29 cellular contexts compared by ENCODE assay signal in the genomic region with DNA sequence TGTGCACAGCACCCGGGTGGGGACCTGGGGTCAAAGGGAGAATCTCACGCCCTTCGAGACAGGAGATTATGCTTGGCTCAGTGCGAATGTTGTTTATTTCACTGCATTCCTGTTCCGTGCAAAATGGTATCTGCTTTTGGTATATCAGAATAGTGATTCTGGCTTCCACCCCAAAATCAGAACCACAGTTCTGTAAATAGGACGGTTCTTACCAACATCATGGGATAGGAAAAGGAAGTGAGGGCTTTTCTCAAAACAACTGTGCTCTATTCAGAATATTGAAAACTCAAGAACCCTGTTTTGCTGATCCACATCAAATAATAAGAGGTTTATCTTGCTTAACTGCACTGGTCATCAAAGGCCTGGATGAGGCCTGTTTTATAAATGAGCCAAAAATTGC. TPM values are rescaled to one million over a fixed set of nuclear protein-coding genes. Genes with fewer than 3 reads are reported as not detected.
A peak's percentile ranks its signal among the peaks of the same experiment; 100 is the strongest.
DNase-seq lines count a peak whose midpoint lies in the region; ATAC-seq and TF ChIP-seq lines count a peak whose summit lies in the region.
"Had no signal": no experiment of that assay in that cellular context is flagged by ENCODE, and none has a peak within 500 bp of the region (broad histone marks: within the 10 kb centered on the region; RNA-seq: fewer than 3 reads in every experiment).

No MANE protein-coding gene starts in this region.

- H3K27me3 ChIP-seq in CD8-positive, alpha-beta T cell (ENCODE audit: insufficient read depth, low read length), result no peaks in the 10 kb centered on the region
- H3K27me3 ChIP-seq in colonic mucosa, result no peaks in the 10 kb centered on the region
- H3K27me3 ChIP-seq: BLaER1 treated with 17β-estradiol and CSF1 and Interleukin-3, amounts not matched to agents 10 nM and 100 nM; MG63; SJCRH30 had no signal

- intact Hi-C loops in CD8-positive, alpha-beta T cell (cut with DNase I, micrococcal nuclease), result loop anchor here (2.0 to 5.0 kb wide), 2 partner anchors 146 to 147 kb away; no protein-coding TSS in a partner anchor
- intact Hi-C loops in colonic mucosa (cut with DNase I), result no loop called here

- no peak overlapping the region for H3K9ac ChIP-seq in colonic mucosa (ENCODE audit: low read depth in 2 of 2, low read length in 2 of 2)
- H3K9ac ChIP-seq: BLaER1 treated with 17β-estradiol and CSF1 and Interleukin-3, amounts not matched to agents 10 nM and 100 nM had no signal

- H3K36me3 Mint-ChIP-seq in activated T-cell treated with anti-CD3 and anti-CD28 coated beads, Interleukin-2, amount 50 U/mL, for 24 hours (ENCODE audit: low read depth), result peaks cover 91% of the 10 kb centered on the region
- H3K36me3 Mint-ChIP-seq in CD8-positive, alpha-beta T cell, result peaks cover 87% of the 10 kb centered on the region
- peaks cover 100% of the 10 kb centered on the region for H3K36me3 Mint-ChIP-seq in activated T-helper 17 cell treated with anti-CD3 and anti-CD28 coated beads, Interleukin-2, amount 50 U/mL, for 72 hours (ENCODE audit: low read depth)
- peaks cover 15% of the 10 kb centered on the region for H3K36me3 Mint-ChIP-seq in neural crest cell (ENCODE audit: low read depth)

- TF ChIP-seq CTCF in CD8-positive, alpha-beta T cell (IDR thresholded peaks at IDR 0.05), result no peak
- no peak for TF ChIP-seq CTCF in neural crest cell (conservative IDR thresholded peaks at IDR 0.05)
- no peak for TF ChIP-seq CTCF in colonic mucosa (IDR thresholded peaks at IDR 0.05)

- no peaks in the 10 kb centered on the region for H3K9me3 ChIP-seq in CD8-positive, alpha-beta T cell (ENCODE audit: low read length)
- H3K9me3 ChIP-seq in colonic mucosa, result no peaks in the 10 kb centered on the region
- H3K9me3 ChIP-seq: BLaER1 treated with 17β-estradiol and CSF1 and Interleukin-3, amounts not matched to agents 10 nM and 100 nM; MG63; SJCRH30 had no signal

- ATAC-seq in CD8-positive, alpha-beta T cell, result no peak
- no peak for ATAC-seq in activated T-helper 17 cell treated with anti-CD3 and anti-CD28 coated beads, Interleukin-2, amount 50 U/mL, for 72 hours (replicated peaks)
- ATAC-seq: HCT116, Right ventricle myocardium inferior had no signal

- no peaks in the 10 kb centered on the region for H3K9me3 Mint-ChIP-seq in activated T-cell treated with anti-CD3 and anti-CD28 coated beads, Interleukin-2, amount 50 U/mL, for 24 hours
- H3K9me3 Mint-ChIP-seq in CD8-positive, alpha-beta T cell, result no peaks in the 10 kb centered on the region
- no peaks in the 10 kb centered on the region for H3K9me3 Mint-ChIP-seq in activated T-helper 17 cell treated with anti-CD3 and anti-CD28 coated beads, Interleukin-2, amount 50 U/mL, for 72 hours
- H3K9me3 Mint-ChIP-seq in neural crest cell, result no peaks in the 10 kb centered on the region
- H3K9me3 Mint-ChIP-seq: CD8-positive, alpha-beta memory T cell had no signal

- H3K4me1 ChIP-seq in CD8-positive, alpha-beta T cell (ENCODE audit: insufficient read depth, low read length), result no peaks in the 10 kb centered on the region
- no peaks in the 10 kb centered on the region for H3K4me1 ChIP-seq in colonic mucosa
- H3K4me1 ChIP-seq: BLaER1 treated with 17β-estradiol and CSF1 and Interleukin-3, amounts not matched to agents 10 nM and 100 nM; SJCRH30 had no signal

- H3K4me3 Mint-ChIP-seq in activated T-cell treated with anti-CD3 and anti-CD28 coated beads, Interleukin-2, amount 50 U/mL, for 24 hours, result no peak overlapping the region
- H3K4me3 Mint-ChIP-seq in CD8-positive, alpha-beta T cell, result no peak overlapping the region
- H3K4me3 Mint-ChIP-seq in activated T-helper 17 cell treated with anti-CD3 and anti-CD28 coated beads, Interleukin-2, amount 50 U/mL, for 72 hours, result no peak overlapping the region
- H3K4me3 Mint-ChIP-seq in neural crest cell, result no peak overlapping the region

- H3K27ac Mint-ChIP-seq in activated T-cell treated with anti-CD3 and anti-CD28 coated beads, Interleukin-2, amount 50 U/mL, for 24 hours, result peak overlapping the region; percentile 55
- H3K27ac Mint-ChIP-seq in CD8-positive, alpha-beta T cell, result peak overlapping the region; percentile 64
- peak overlapping the region; percentile 18 for H3K27ac Mint-ChIP-seq in activated T-helper 17 cell treated with anti-CD3 and anti-CD28 coated beads, Interleukin-2, amount 50 U/mL, for 72 hours
- peak overlapping the region; percentile 62 for H3K27ac Mint-ChIP-seq in neural crest cell (ENCODE audit: unreplicated experiment)

- peaks cover 16% of the 10 kb centered on the region for H3K4me1 Mint-ChIP-seq in activated T-cell treated with anti-CD3 and anti-CD28 coated beads, Interleukin-2, amount 50 U/mL, for 24 hours (ENCODE audit: low read depth)
- peaks cover 17% of the 10 kb centered on the region for H3K4me1 Mint-ChIP-seq in CD8-positive, alpha-beta T cell (ENCODE audit: low read depth)
- peaks cover 14% of the 10 kb centered on the region for H3K4me1 Mint-ChIP-seq in activated T-helper 17 cell treated with anti-CD3 and anti-CD28 coated beads, Interleukin-2, amount 50 U/mL, for 72 hours
- H3K4me1 Mint-ChIP-seq in neural crest cell, result peaks cover 4% of the 10 kb centered on the region

- peaks cover 75% of the 10 kb centered on the region for H3K36me3 ChIP-seq in CD8-positive, alpha-beta T cell (ENCODE audit: insufficient read depth, low read length)
- no peaks in the 10 kb centered on the region for H3K36me3 ChIP-seq in colonic mucosa

- POLR2A ChIA-PET in CD8-positive, alpha-beta T cell (lab: Charles Lee), result interaction anchor here (0.8 to 1.4 kb wide), 2 partner anchors 13 to 51 kb away, joined by 3 to 4 read pairs; a partner anchor contains a TSS

- no peak overlapping the region for H3K27ac ChIP-seq in CD8-positive, alpha-beta T cell (ENCODE audit: low read depth, low read length)
- H3K27ac ChIP-seq in colonic mucosa, result no peak overlapping the region
- H3K27ac ChIP-seq: BLaER1 treated with 17β-estradiol and CSF1 and Interleukin-3, amounts not matched to agents 10 nM and 100 nM; PC-9; SJCRH30 had no signal

- H3K27me3 Mint-ChIP-seq in activated T-cell treated with anti-CD3 and anti-CD28 coated beads, Interleukin-2, amount 50 U/mL, for 24 hours, result no peaks in the 10 kb centered on the region
- no peaks in the 10 kb centered on the region for H3K27me3 Mint-ChIP-seq in CD8-positive, alpha-beta T cell (ENCODE audit: low read depth)
- no peaks in the 10 kb centered on the region for H3K27me3 Mint-ChIP-seq in activated T-helper 17 cell treated with anti-CD3 and anti-CD28 coated beads, Interleukin-2, amount 50 U/mL, for 72 hours
- H3K27me3 Mint-ChIP-seq in neural crest cell (ENCODE audit: low read depth), result no peaks in the 10 kb centered on the region

- CTCF ChIA-PET in CD8-positive, alpha-beta T cell (lab: Charles Lee), result interaction anchor here (1.3 to 4.8 kb wide), 4 partner anchors 9 to 147 kb away, joined by 3 to 26 read pairs (median 10); no protein-coding TSS in a partner anchor

- H3K4me3 ChIP-seq in CD8-positive, alpha-beta T cell (ENCODE audit: low read depth, low read length), result no peak overlapping the region
- no peak overlapping the region for H3K4me3 ChIP-seq in colonic mucosa
- H3K4me3 ChIP-seq: BLaER1 treated with 17β-estradiol and CSF1 and Interleukin-3, amounts not matched to agents 10 nM and 100 nM; MG63; PC-9; SJCRH30 had no signal

- no peak for DNase-seq in activated T-cell treated with anti-CD3 and anti-CD28 coated beads, Interleukin-2, amount 50 U/mL, for 24 hours
- DNase-seq in activated T-cell treated with anti-CD3 and anti-CD28 coated beads for 4 hours (no peak), neural crest cell (ENCODE audit: low read depth, low spot score) (no peak), SW480 (ENCODE audit: low spot score) (no peak), amygdala (lab: John Stamatoyannopoulos, UW) (no peak), colonic mucosa (no peak)
- DNase-seq in CD8-positive, alpha-beta T cell, result no peak
- DNase-seq: AML-193; CD8-positive, alpha-beta memory T cell; DMS 273 treated with DMSO at 0.1 percent for 48 hours; DMS79; EL; GDM1; IMR-90; KG1; MG63; NCI-H1048; NCI-H1417; NCI-H1694; NCI-H2029 treated with DMSO at 0.1 percent for 48 hours; NCI-H446 treated with DMSO at 0.1 percent for 48 hours; NCI-H526; NCI-H82; PC-9; SJCRH30 had no signal

RNA-seq across cellular contexts. Expression of a gene that starts 51.6 kb away (rescaled TPM):
- 10 to 100 TPM; 28.8 to 32.6 TPM for total RNA-seq in CD8-positive, alpha-beta T cell
- 10 to 100 TPM; 48.1 to 51.4 TPM for total RNA-seq in activated T-helper 17 cell treated with anti-CD3 and anti-CD28 coated beads, Interleukin-2, amount 50 U/mL, for 72 hours
- total RNA-seq in neural crest cell, result 64.1 and 66.6 TPM in 2 replicates
- total RNA-seq in colonic mucosa, result 10 to 100 TPM; 25.9 to 35.5 TPM
